Comparison of ENCODE assay signal across 19 cellular contexts in genomic region chr10:42596196-42596595, GRCh38. TPM values are rescaled to one million over a fixed set of nuclear protein-coding genes. Genes with fewer than 3 reads are reported as not detected.
DNase-seq lines count a peak whose midpoint lies in the region; ATAC-seq, FAIRE-seq and TF ChIP-seq lines count a peak whose summit lies in the region.
"Had no signal": no experiment of that assay in that cellular context is flagged by ENCODE, and none has a peak within 500 bp of the region (broad histone marks: within the 10 kb centered on the region; RNA-seq: fewer than 3 reads in every experiment).

No MANE protein-coding gene starts in this region.

- TF ChIP-seq RAD21 in K562 (CRISPR knock-in tag; conservative IDR thresholded peaks at IDR 0.05 in 1 of 2, IDR thresholded peaks at IDR 0.05 in 1 of 2), result no peak

- CTCF ChIA-PET in K562 (lab: Yijun Ruan, JAX; ENCODE audit: low intra/inter-chr PET ratio), result no interaction called here

- no peak overlapping the region for H2AFZ ChIP-seq in K562 (ENCODE audit: low read depth, low read length)
- H2AFZ ChIP-seq: GM23338 had no signal

- ATAC-seq in K562 (no peak), SK-N-SH treated with all-trans-retinoic acid at 6 μM for 48 hours (no peak)
- ATAC-seq: CD8-positive, alpha-beta T cell; GM12878; GM23338 had no signal

- no peaks in the 10 kb centered on the region for H3K4me1 ChIP-seq in K562 (replicated peaks in 1 of 2; ENCODE audit: control insufficient read depth in 2 of 2, insufficient read depth in 2 of 2, low read length in 2 of 2)
- H3K4me1 ChIP-seq: BLaER1, Caco-2 had no signal

- TF ChIP-seq CTCF in K562 (IDR thresholded peaks at IDR 0.05 in 2 of 3, conservative IDR thresholded peaks at IDR 0.05 in 1 of 3; ENCODE audit: insufficient read depth in 2 of 3, low read depth in 1 of 3, low read length in 3 of 3), result no peak

- FAIRE-seq in H54 (lab: Jason Lieb, UNC) (peak; percentile 23), K562 (lab: Jason Lieb, UNC) (no peak)
- FAIRE-seq: GM12878, GM19239 had no signal

- intact Hi-C loops in K562 (cut with micrococcal nuclease), result no loop called here

- no peak overlapping the region for H3K27ac ChIP-seq in K562 (ENCODE audit: extremely low read depth, low read depth, low read length)
- H3K27ac ChIP-seq: BLaER1, C4-2B had no signal

- H3K9ac ChIP-seq in K562 (ENCODE audit: insufficient read depth in 1 of 2, low read depth in 2 of 2, low read length in 2 of 2), result no peak overlapping the region
- H3K9ac ChIP-seq: BLaER1 had no signal

- H3K4me3 ChIP-seq in K562, result no peak overlapping the region
- H3K4me3 ChIP-seq: BLaER1, GM12878, GM23338 had no signal

- no peaks in the 10 kb centered on the region for H3K27me3 ChIP-seq in K562 (ENCODE audit: control insufficient read depth in 2 of 2, insufficient read depth in 2 of 2, low read length in 2 of 2)
- H3K27me3 ChIP-seq: BLaER1 had no signal

- TF ChIP-seq POLR2A in H54 (IDR thresholded peaks at IDR 0.05; ENCODE audit: low read depth, low read length) (no peak), K562 (conservative IDR thresholded peaks at IDR 0.05) (no peak)

- H3K9me1 ChIP-seq in K562 (ENCODE audit: control insufficient read depth, insufficient read depth, low read length), result no peaks in the 10 kb centered on the region

- H3K36me3 ChIP-seq in K562 (ENCODE audit: control insufficient read depth, insufficient read depth, low read length), result peaks cover 40% of the 10 kb centered on the region

- no peaks in the 10 kb centered on the region for H4K20me1 ChIP-seq in K562 (replicated peaks; ENCODE audit: control insufficient read depth, insufficient read depth, low read length)
- H4K20me1 ChIP-seq: BLaER1 had no signal

- TF ChIP-seq EP300 in K562 (IDR thresholded peaks at IDR 0.05; ENCODE audit: low read length), result no peak

- no peaks in the 10 kb centered on the region for H3K79me2 ChIP-seq in K562 (ENCODE audit: control insufficient read depth, insufficient read depth, low read length)

- POLR2A ChIA-PET in K562 (lab: Yijun Ruan, JAX), result interaction anchor here (0.7 kb wide), 1 partner anchor 9 kb away, joined by 3 read pairs; no protein-coding TSS in a partner anchor

- BruUV-seq in K562 (replicated peaks; lab: Mats Ljungman, UMichigan), result no TSS peak

- H3K4me2 ChIP-seq in K562 (ENCODE audit: insufficient read depth, low read length), result no peak overlapping the region
- H3K4me2 ChIP-seq: BLaER1, GM23338 had no signal

- in situ Hi-C loops in K562 (cut with MboI), result no loop called here

- peaks cover 16% of the 10 kb centered on the region for H3K9me3 ChIP-seq in K562 (replicated peaks; ENCODE audit: control insufficient read depth, insufficient read depth, low read depth, low read length)

- no peak for DNase-seq in H54 (ENCODE audit: insufficient read length, low spot score)
- DNase-seq in K562 (ENCODE audit: extremely low read depth in 1 of 4, low spot score in 3 of 4), result no peak
- peak; percentile 4 for DNase-seq in iris pigment epithelial cell (ENCODE audit: low read depth)
- no peak for DNase-seq in GOT3 (lab: John Stamatoyannopoulos, UW)
- no peak for DNase-seq in stimulated activated CD4-positive, alpha-beta T cell treated with anti-CD3 and anti-CD28 coated beads, Interleukin-4, amount 100 ng/mL, for 4 hours
- DNase-seq: Caco-2; CD4-positive, CD25-positive, alpha-beta regulatory T cell; CD8-positive, alpha-beta T cell; DMS153; DND-41; GDM1; H7; HCEC 1CT had no signal

TF ChIP-seq in K562, 482 proteins besides CTCF, POLR2A, EP300 and RAD21 (continues in another document):
- TF ChIP-seq SMARCC2 (IDR thresholded peaks at IDR 0.05; ENCODE audit: low read depth) (no peak), KAT7 (CRISPR knock-in tag; IDR thresholded peaks at IDR 0.05; ENCODE audit: borderline replicate concordance) (no peak), MAFG (tag; conservative IDR thresholded peaks at IDR 0.05) (peak; percentile 47), NFE2L1 (tag; IDR thresholded peaks at IDR 0.05; ENCODE audit: borderline replicate concordance, low read depth) (peak; percentile 34; the same call in 1 of the 2 replicates), HMBOX1 (IDR thresholded peaks at IDR 0.05) (no peak), TBL1XR1 (IDR thresholded peaks at IDR 0.05; ENCODE audit: low read length in 2 of 2) (no peak), ZNF449 (CRISPR knock-in tag; IDR thresholded peaks at IDR 0.05) (no peak), BDP1 (IDR thresholded peaks at IDR 0.05; ENCODE audit: insufficient read depth, insufficient read length) (no peak), ZNF239 (CRISPR knock-in tag; IDR thresholded peaks at IDR 0.05) (no peak), C11orf30 (IDR thresholded peaks at IDR 0.05; ENCODE audit: low read depth) (peak; percentile 38; the same call in 1 of the 2 replicates)

TF ChIP-seq in SK-N-SH treated with all-trans-retinoic acid at 6 μM for 48 hours, 23 proteins besides CTCF, POLR2A, EP300 and RAD21:
- no peak for TF ChIP-seq CSDC2 (CRISPR knock-in tag; IDR thresholded peaks at IDR 0.05)
- no peak for TF ChIP-seq BACH2 (CRISPR knock-in tag; IDR thresholded peaks at IDR 0.05; ENCODE audit: borderline replicate concordance)
- no peak for TF ChIP-seq ZNF8 (CRISPR knock-in tag; IDR thresholded peaks at IDR 0.05)
- TF ChIP-seq ZFP3 (CRISPR knock-in tag; IDR thresholded peaks at IDR 0.05), result no peak
- no peak for TF ChIP-seq ISL1 (CRISPR knock-in tag; IDR thresholded peaks at IDR 0.05)
- no peak for TF ChIP-seq CSRNP3 (CRISPR knock-in tag; IDR thresholded peaks at IDR 0.05)
- no peak for TF ChIP-seq ZFP30 (CRISPR knock-in tag; IDR thresholded peaks at IDR 0.05)
- no peak for TF ChIP-seq RARB (CRISPR knock-in tag; IDR thresholded peaks at IDR 0.05)
- no peak for TF ChIP-seq OSR1 (CRISPR knock-in tag; IDR thresholded peaks at IDR 0.05)
- TF ChIP-seq ZC3H10 (CRISPR knock-in tag; IDR thresholded peaks at IDR 0.05), result no peak
- TF ChIP-seq ESRRG (CRISPR knock-in tag; IDR thresholded peaks at IDR 0.05), result no peak
- TF ChIP-seq TCF4 (CRISPR knock-in tag; IDR thresholded peaks at IDR 0.05; ENCODE audit: borderline replicate concordance), result no peak

RNA-seq across cellular contexts. Expression of gene ZNF33B, which starts 42.2 kb away (rescaled TPM):
- total RNA-seq in K562 (2011; cell fraction: chromatin; rRNA removed; ENCODE audit: low replicate concordance), result 23.4 and 28.6 TPM in 2 replicates
- total RNA-seq in K562 (2011; cell fraction: nucleolus; rRNA removed), result 9.3 and 9.8 TPM in 2 replicates
- 11.1 and 13.1 TPM in 2 replicates for total RNA-seq in K562 (2011; cell fraction: nucleoplasm; rRNA removed)
- total RNA-seq in K562 (2014; rRNA removed) (6.9 and 9.7 TPM in 2 replicates), K562 (2014; rRNA removed; fragmentation: Illumina TruSeq; extraction: Trizol) (23.9 and 32.4 TPM in 2 replicates), K562 (2015; rRNA removed; fragmentation: Illumina TruSeq; extraction: Trizol) (17.0 and 18.3 TPM in 2 replicates), K562 (2021) (13.9 and 15.4 TPM in 2 replicates)
- polyA plus RNA-seq in K562 (2011; rRNA removed) (16.8 and 17.7 TPM in 2 replicates), K562 (2014; fragmentation: Illumina TruSeq; extraction: Trizol) (14.8 and 16.9 TPM in 2 replicates), K562 (2014; fragmentation: Nextera tagmentation; extraction: Ambion mirVana) (10 to 100 TPM in 1 of 2 experiments, 1 to 10 TPM in 1; 9.8 to 13.1 TPM), K562 (2014; rRNA removed) (12.7 and 14.0 TPM in 2 replicates)
- polyA plus RNA-seq in K562 (2011; cell fraction: cytosol; rRNA removed), result 2.4 and 8.5 TPM in 2 replicates
- polyA plus RNA-seq in K562 (2011; cell fraction: nucleus; rRNA removed), result 10.7 and 20.6 TPM in 2 replicates
- 8.7 and 20.1 TPM in 2 replicates for polyA plus RNA-seq in K562 (2012)
- 23.5 and 37.2 TPM in 2 replicates for polyA minus RNA-seq in K562 (2011; rRNA and poly(A)+ RNA removed)
- polyA minus RNA-seq in K562 (2011; cell fraction: cytosol; rRNA and poly(A)+ RNA removed), result 8.6 and 12.9 TPM in 2 replicates
- polyA minus RNA-seq in K562 (2011; cell fraction: nucleus; rRNA and poly(A)+ RNA removed), result 7.9 and 18.4 TPM in 2 replicates
